ENCODE assay signal across 17 cellular contexts in the genomic region with DNA sequence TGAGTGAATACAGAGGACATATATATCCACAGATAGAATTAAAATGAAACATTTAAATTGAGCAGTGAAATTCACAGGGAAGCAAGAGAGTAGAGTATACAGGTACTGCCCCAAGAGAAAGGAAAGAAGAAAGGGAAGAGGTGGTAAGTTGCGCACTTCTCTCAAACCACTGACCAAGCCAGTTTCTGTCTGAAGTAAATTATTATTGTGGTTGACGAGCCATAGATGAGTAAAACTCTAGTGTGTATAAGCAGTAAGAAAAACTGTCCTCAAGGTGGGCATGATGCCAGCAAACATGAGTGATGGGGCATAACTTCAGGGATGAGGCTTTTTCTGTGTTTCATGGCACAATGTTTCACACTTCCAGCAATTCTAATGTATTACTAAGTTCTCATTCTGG. TPM values are rescaled to one million over a fixed set of nuclear protein-coding genes. Genes with fewer than 3 reads are reported as not detected.
DNase-seq lines count a peak whose midpoint lies in the region; ATAC-seq and TF ChIP-seq lines count a peak whose summit lies in the region.
"Had no signal": no experiment of that assay in that cellular context is flagged by ENCODE, and none has a peak within 500 bp of the region (broad histone marks: within the 10 kb centered on the region; RNA-seq: fewer than 3 reads in every experiment).

No MANE protein-coding gene starts in this region.

- no peak overlapping the region for H3K27ac ChIP-seq in brain microvascular endothelial cell

- peak; percentile 84 for DNase-seq in M059J (ENCODE audit: low read depth)
- peak; percentile 20 for DNase-seq in brain microvascular endothelial cell
- DNase-seq in kidney tubule cell (ENCODE audit: low spot score), result peak; percentile 99
- DNase-seq in T-helper 2 cell, result no peak
- DNase-seq: activated CD4-positive, alpha-beta T cell treated with anti-CD3 and anti-CD28 coated beads, Interleukin-2, amount 10 ng/mL, durations not matched to agents 24 days and 14 days; anterior cingulate cortex; CD4-positive, CD25-positive, alpha-beta regulatory T cell; SHP77; stimulated activated CD4-positive, alpha-beta T cell treated with anti-CD3 and anti-CD28 coated beads, Interleukin-4, amount 100 ng/mL, for 24 hours; T1000 had no signal

- H3K27me3 ChIP-seq in brain microvascular endothelial cell (replicated peaks), result no peaks in the 10 kb centered on the region

- H3K36me3 ChIP-seq in brain microvascular endothelial cell (replicated peaks), result no peaks in the 10 kb centered on the region

- in situ Hi-C loops in brain microvascular endothelial cell (cut with HindIII; ENCODE audit: low pct_ligation_motif_present, low sequenced_read_pairs), result no loop called here

- no peak overlapping the region for H3K4me3 ChIP-seq in brain microvascular endothelial cell (ENCODE audit: low read depth, low read length)
- H3K4me3 ChIP-seq: lung had no signal

- TF ChIP-seq CTCF in brain microvascular endothelial cell (IDR thresholded peaks at IDR 0.05; ENCODE audit: low read depth, low read length, missing control alignments), result no peak

- ATAC-seq in GM21423 (IDR thresholded peaks at IDR 0.05; ENCODE audit: unreplicated experiment) (peak; percentile 36), GM21528 (IDR thresholded peaks at IDR 0.05; ENCODE audit: low FRiP score, unreplicated experiment) (no peak), HG03025 (IDR thresholded peaks at IDR 0.05; ENCODE audit: low FRiP score, unreplicated experiment) (no peak), HG02973 (IDR thresholded peaks at IDR 0.05; ENCODE audit: unreplicated experiment) (no peak)
- ATAC-seq: activated T-cell treated with anti-CD3 and anti-CD28 coated beads, Interleukin-2, amount 50 U/mL, for 72 hours; sciatic nerve had no signal

RNA-seq across cellular contexts. Expression of a gene that starts 4.4 kb away (rescaled TPM):
- total RNA-seq in M059J (2014; rRNA removed; shearing (Covaris generic)), result 47.2 and 68.3 TPM in 2 replicates

Comparison
In these comparisons a context has a peak if more than half of its experiments do, and no peak if none do; other contexts are left out.
1. DNase-seq: peak in M059J (single experiment), brain microvascular endothelial cell (single experiment) and kidney tubule cell (single experiment); none in T-helper 2 cell (0 of 5).